In the genomic region with DNA sequence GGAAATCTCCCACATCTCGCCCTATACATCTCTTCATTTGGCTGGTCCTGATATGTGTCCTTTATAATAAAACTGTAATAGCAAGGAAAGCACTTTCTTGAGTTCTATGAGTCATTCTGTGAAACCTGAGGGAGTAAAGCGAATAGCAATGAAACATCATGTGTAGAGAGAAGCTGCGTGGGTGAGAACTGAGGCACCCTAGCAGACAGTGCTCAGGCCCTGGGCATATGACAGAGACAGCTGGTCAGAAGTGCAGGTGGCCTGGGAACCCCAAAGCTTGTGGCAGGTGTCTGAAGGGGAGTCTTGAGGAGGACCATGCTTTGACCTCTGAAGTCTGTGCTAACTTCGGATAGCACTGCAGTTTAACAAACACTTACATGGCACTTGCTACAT, we compare ENCODE assay signal across 8 cellular contexts. TPM values are rescaled to one million over a fixed set of nuclear protein-coding genes. Genes with fewer than 3 reads are reported as not detected.
DNase-seq lines count a peak whose midpoint lies in the region; ATAC-seq and TF ChIP-seq lines count a peak whose summit lies in the region.

No MANE protein-coding gene starts in this region.

- ATAC-seq in HG03175 (IDR thresholded peaks at IDR 0.05; ENCODE audit: unreplicated experiment) = peak; percentile 24

- TF ChIP-seq CTCF in mesothelial cell of epicardium (IDR thresholded peaks at IDR 0.05; ENCODE audit: unreplicated experiment) = no peak

- peak; percentile 18 for DNase-seq in activated T-cell treated with anti-CD3 and anti-CD28 coated beads for 24 hours (ENCODE audit: low read depth)
- DNase-seq in activated T-cell treated with anti-CD3 and anti-CD28 coated beads for 4 hours = no peak
- no peak for DNase-seq in activated naive CD4-positive, alpha-beta T cell treated with anti-CD3 and anti-CD28 coated beads, Interleukin-2, amount 10 ng/mL, durations not matched to agents 7 days and 5 days
- peak; percentile 59 for DNase-seq in stimulated activated CD8-positive, alpha-beta memory T cell treated with anti-CD3 and anti-CD28 coated beads, Interleukin-4, amount 100 ng/mL, for 48 hours
- no peak for DNase-seq in ACHN
- DNase-seq in mesothelial cell of epicardium (ENCODE audit: low spot score in 2 of 2, unreplicated experiment in 2 of 2) = no peak
- DNase-seq in NCI-H2107 (lab: John Stamatoyannopoulos, UW) = no peak

- in situ Hi-C loops in ACHN (cut with HindIII; ENCODE audit: low pct_ligation_motif_present, low pct_unique_long_range_greater_than_20kb, low sequenced_read_pairs) = no loop called here

- peaks cover 35% of the 10 kb centered on the region for H3K4me1 Mint-ChIP-seq in activated naive CD4-positive, alpha-beta T cell treated with anti-CD3 and anti-CD28 coated beads, Interleukin-2, amount 10 ng/mL, durations not matched to agents 7 days and 5 days
- H3K4me1 Mint-ChIP-seq in mesothelial cell of epicardium = peaks cover 35% of the 10 kb centered on the region

- no peaks in the 10 kb centered on the region for H3K9me3 Mint-ChIP-seq in activated naive CD4-positive, alpha-beta T cell treated with anti-CD3 and anti-CD28 coated beads, Interleukin-2, amount 10 ng/mL, durations not matched to agents 7 days and 5 days
- H3K9me3 Mint-ChIP-seq in mesothelial cell of epicardium = no peaks in the 10 kb centered on the region

- peaks cover 7% of the 10 kb centered on the region for H3K36me3 Mint-ChIP-seq in activated naive CD4-positive, alpha-beta T cell treated with anti-CD3 and anti-CD28 coated beads, Interleukin-2, amount 10 ng/mL, durations not matched to agents 7 days and 5 days
- H3K36me3 Mint-ChIP-seq in mesothelial cell of epicardium = peaks cover 3% of the 10 kb centered on the region

- H3K27ac Mint-ChIP-seq in activated naive CD4-positive, alpha-beta T cell treated with anti-CD3 and anti-CD28 coated beads, Interleukin-2, amount 10 ng/mL, durations not matched to agents 7 days and 5 days = peak overlapping the region; percentile 89
- no peak overlapping the region for H3K27ac Mint-ChIP-seq in mesothelial cell of epicardium

- peaks cover 4% of the 10 kb centered on the region for H3K27me3 Mint-ChIP-seq in activated naive CD4-positive, alpha-beta T cell treated with anti-CD3 and anti-CD28 coated beads, Interleukin-2, amount 10 ng/mL, durations not matched to agents 7 days and 5 days
- no peaks in the 10 kb centered on the region for H3K27me3 Mint-ChIP-seq in mesothelial cell of epicardium (ENCODE audit: low read depth)

- H3K4me3 Mint-ChIP-seq in activated naive CD4-positive, alpha-beta T cell treated with anti-CD3 and anti-CD28 coated beads, Interleukin-2, amount 10 ng/mL, durations not matched to agents 7 days and 5 days = no peak overlapping the region
- no peak overlapping the region for H3K4me3 Mint-ChIP-seq in mesothelial cell of epicardium

- CTCF ChIA-PET in activated naive CD4-positive, alpha-beta T cell treated with anti-CD3 and anti-CD28 coated beads, Interleukin-2, amount 10 ng/mL, durations not matched to agents 7 days and 5 days (lab: Charles Lee) = interaction anchor here (0.8 to 2.4 kb wide), 4 partner anchors 28 to 343 kb away, joined by 3 to 11 read pairs (median 4); a partner anchor contains a TSS

RNA-seq across cellular contexts. Expression of a gene that starts 1.3 kb away (rescaled TPM):
- 16.5 to 20.9 TPM (median 19.7 TPM) in 3 replicates for total RNA-seq in mesothelial cell of epicardium

RNA-seq across cellular contexts. Expression of a gene that starts 36.8 kb away (rescaled TPM):
- total RNA-seq in mesothelial cell of epicardium = 31.1 to 34.0 TPM (median 32.4 TPM) in 3 replicates

Comparison
In these comparisons a context has a peak if more than half of its experiments do, and no peak if none do; other contexts are left out.
1. DNase-seq: peak in activated T-cell treated with anti-CD3 and anti-CD28 coated beads for 24 hours (single experiment) and stimulated activated CD8-positive, alpha-beta memory T cell treated with anti-CD3 and anti-CD28 coated beads, Interleukin-4, amount 100 ng/mL, for 48 hours (single experiment); none in activated T-cell treated with anti-CD3 and anti-CD28 coated beads for 4 hours (single experiment), activated naive CD4-positive, alpha-beta T cell treated with anti-CD3 and anti-CD28 coated beads, Interleukin-2, amount 10 ng/mL, durations not matched to agents 7 days and 5 days (single experiment), ACHN (single experiment), mesothelial cell of epicardium (0 of 2) and NCI-H2107 (single experiment).